Comparison of ENCODE assay signal across 22 cellular contexts in genomic region chr22:43512279-43512678, GRCh38.
"Had no signal": no experiment of that assay in that cellular context is flagged by ENCODE, and none has a peak within 500 bp of the region (broad histone marks: within the 10 kb centered on the region; RNA-seq: fewer than 3 reads in every experiment).

No MANE protein-coding gene starts in this region.

- DNase-seq: IMR-90, Karpas-422, KG1, MM.1S, NCI-H1092 treated with DMSO at 0.1 percent for 48 hours, NCI-H1436, NCI-H1694 treated with DMSO at 0.1 percent for 48 hours, NCI-H1930, NCI-H2081, NCI-H2107, NCI-H2171, NCI-H226, NCI-H446, NCI-H510A, NCI-H524 treated with DMSO at 0.1 percent for 48 hours, NCI-H69, NCI-H774, Right ventricle myocardium superior, SIG-M5 had no signal

- H3K4me3 ChIP-seq: SJSA1, SK-N-MC had no signal

- H3K4me1 ChIP-seq: SJSA1 had no signal

- H3K36me3 ChIP-seq: SJSA1 had no signal

- FAIRE-seq: HepG2 had no signal

- H3K27me3 ChIP-seq: SJSA1 had no signal

- H3K9me3 ChIP-seq: SJSA1 had no signal

- ATAC-seq: HepG2 had no signal

- H3K27ac ChIP-seq: SJSA1, SK-N-MC had no signal
